1 cellular context compared by ENCODE assay signal in the genomic region with DNA sequence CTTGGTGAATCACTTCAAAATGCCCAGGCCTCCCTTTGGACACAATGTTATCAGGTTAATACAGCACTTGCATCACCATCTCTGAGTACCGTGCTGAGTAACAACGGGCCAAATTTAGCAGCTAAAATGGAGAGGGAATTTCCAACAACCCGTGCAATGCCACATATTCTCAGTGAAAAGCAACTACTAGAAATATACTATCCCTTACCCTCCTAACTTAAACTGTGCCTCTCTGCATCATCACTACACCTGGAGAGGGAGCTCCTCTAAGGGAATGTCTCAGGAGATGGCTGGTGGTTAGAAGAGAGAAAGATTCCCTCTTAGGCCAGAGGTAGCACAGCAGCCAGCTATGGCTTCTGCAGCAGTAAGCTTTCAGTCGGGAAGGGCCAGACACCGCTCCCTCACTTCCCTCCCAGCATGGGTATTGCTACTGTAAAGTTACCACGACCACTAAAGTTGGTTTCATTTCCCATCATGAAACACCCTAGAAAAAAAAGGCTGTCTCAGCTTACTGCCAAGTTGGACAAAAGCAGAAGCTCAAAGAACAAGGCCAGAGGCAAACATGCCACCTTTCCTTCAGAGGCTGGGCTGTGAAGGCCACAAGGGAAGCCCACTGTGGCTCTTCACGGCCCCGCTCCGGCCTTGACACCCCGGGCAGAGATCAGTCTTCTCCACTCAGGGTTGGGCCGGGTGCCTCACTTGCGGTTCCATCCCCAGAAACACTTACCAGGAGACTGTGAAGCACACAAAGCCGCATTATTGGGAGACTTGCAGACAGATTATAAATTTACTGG.
TF ChIP-seq lines count a peak whose summit lies in the region.

No MANE protein-coding gene starts in this region.

TF ChIP-seq in HepG2, 621 proteins besides CTCF, POLR2A, EP300 and RAD21 (continued from another document and continues in another):
- TF ChIP-seq, protein P1, sequence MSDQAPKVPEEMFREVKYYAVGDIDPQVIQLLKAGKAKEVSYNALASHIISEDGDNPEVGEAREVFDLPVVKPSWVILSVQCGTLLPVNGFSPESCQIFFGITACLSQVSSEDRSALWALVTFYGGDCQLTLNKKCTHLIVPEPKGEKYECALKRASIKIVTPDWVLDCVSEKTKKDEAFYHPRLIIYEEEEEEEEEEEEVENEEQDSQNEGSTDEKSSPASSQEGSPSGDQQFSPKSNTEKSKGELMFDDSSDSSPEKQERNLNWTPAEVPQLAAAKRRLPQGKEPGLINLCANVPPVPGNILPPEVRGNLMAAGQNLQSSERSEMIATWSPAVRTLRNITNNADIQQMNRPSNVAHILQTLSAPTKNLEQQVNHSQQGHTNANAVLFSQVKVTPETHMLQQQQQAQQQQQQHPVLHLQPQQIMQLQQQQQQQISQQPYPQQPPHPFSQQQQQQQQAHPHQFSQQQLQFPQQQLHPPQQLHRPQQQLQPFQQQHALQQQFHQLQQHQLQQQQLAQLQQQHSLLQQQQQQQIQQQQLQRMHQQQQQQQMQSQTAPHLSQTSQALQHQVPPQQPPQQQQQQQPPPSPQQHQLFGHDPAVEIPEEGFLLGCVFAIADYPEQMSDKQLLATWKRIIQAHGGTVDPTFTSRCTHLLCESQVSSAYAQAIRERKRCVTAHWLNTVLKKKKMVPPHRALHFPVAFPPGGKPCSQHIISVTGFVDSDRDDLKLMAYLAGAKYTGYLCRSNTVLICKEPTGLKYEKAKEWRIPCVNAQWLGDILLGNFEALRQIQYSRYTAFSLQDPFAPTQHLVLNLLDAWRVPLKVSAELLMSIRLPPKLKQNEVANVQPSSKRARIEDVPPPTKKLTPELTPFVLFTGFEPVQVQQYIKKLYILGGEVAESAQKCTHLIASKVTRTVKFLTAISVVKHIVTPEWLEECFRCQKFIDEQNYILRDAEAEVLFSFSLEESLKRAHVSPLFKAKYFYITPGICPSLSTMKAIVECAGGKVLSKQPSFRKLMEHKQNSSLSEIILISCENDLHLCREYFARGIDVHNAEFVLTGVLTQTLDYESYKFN (CRISPR knock-in tag; conservative IDR thresholded peaks at IDR 0.05) = 0 out of 2 replicates have a peak, but pooled peaks have one; percentile 44
- 0 out of 2 replicates have a peak, but pooled peaks have one; percentile 31 for TF ChIP-seq RXRA (CRISPR knock-in tag; IDR thresholded peaks at IDR 0.05)
- TF ChIP-seq GZF1 (CRISPR knock-in tag; IDR thresholded peaks at IDR 0.05) = no peak
- TF ChIP-seq HOXA3 (CRISPR knock-in tag; IDR thresholded peaks at IDR 0.05) = peak; percentile 39; the same call in 1 of the 2 replicates
- no peak for TF ChIP-seq PPARG (CRISPR knock-in tag; conservative IDR thresholded peaks at IDR 0.05)
- 0 out of 2 replicates have a peak, but pooled peaks have one; percentile 18 for TF ChIP-seq TOPORS (CRISPR knock-in tag; IDR thresholded peaks at IDR 0.05)
- 0 out of 2 replicates have a peak, but pooled peaks have one; percentile 17 for TF ChIP-seq FOXA3 (CRISPR knock-in tag; IDR thresholded peaks at IDR 0.05)
- peak; percentile 61 for TF ChIP-seq ZMYM4 (CRISPR knock-in tag; IDR thresholded peaks at IDR 0.05)
- TF ChIP-seq ZGPAT (CRISPR knock-in tag; IDR thresholded peaks at IDR 0.05) = peak; percentile 21; the same call in 1 of the 2 replicates
- TF ChIP-seq SMAD3 (CRISPR knock-in tag; IDR thresholded peaks at IDR 0.05) = peak; percentile 56; the same call in 1 of the 2 replicates
- TF ChIP-seq REPIN1 (CRISPR knock-in tag; IDR thresholded peaks at IDR 0.05; ENCODE audit: borderline replicate concordance, low read depth) = no peak; the same call in 1 of the 2 replicates
- TF ChIP-seq DPF2 (CRISPR knock-in tag; IDR thresholded peaks at IDR 0.05; ENCODE audit: borderline replicate concordance, low read depth) = peak; percentile 55; the same call in 1 of the 2 replicates
- no peak for TF ChIP-seq ONECUT2 (CRISPR knock-in tag; IDR thresholded peaks at IDR 0.05)
- no peak for TF ChIP-seq ZBTB21 (CRISPR knock-in tag; IDR thresholded peaks at IDR 0.05)
- 0 out of 2 replicates have a peak, but pooled peaks have one; percentile 53 for TF ChIP-seq ZMAT3 (CRISPR knock-in tag; conservative IDR thresholded peaks at IDR 0.05)
- no peak for TF ChIP-seq ZNF709 (CRISPR knock-in tag; IDR thresholded peaks at IDR 0.05)
- TF ChIP-seq KLF6 (CRISPR knock-in tag; IDR thresholded peaks at IDR 0.05) = 0 out of 2 replicates have a peak, but pooled peaks have one; percentile 33
- no peak for TF ChIP-seq ZNF496 (CRISPR knock-in tag; IDR thresholded peaks at IDR 0.05; ENCODE audit: insufficient replicate concordance)
- 0 out of 2 replicates have a peak, but pooled peaks have one; percentile 35 for TF ChIP-seq THAP7 (CRISPR knock-in tag; IDR thresholded peaks at IDR 0.05)
- TF ChIP-seq, protein P2, sequence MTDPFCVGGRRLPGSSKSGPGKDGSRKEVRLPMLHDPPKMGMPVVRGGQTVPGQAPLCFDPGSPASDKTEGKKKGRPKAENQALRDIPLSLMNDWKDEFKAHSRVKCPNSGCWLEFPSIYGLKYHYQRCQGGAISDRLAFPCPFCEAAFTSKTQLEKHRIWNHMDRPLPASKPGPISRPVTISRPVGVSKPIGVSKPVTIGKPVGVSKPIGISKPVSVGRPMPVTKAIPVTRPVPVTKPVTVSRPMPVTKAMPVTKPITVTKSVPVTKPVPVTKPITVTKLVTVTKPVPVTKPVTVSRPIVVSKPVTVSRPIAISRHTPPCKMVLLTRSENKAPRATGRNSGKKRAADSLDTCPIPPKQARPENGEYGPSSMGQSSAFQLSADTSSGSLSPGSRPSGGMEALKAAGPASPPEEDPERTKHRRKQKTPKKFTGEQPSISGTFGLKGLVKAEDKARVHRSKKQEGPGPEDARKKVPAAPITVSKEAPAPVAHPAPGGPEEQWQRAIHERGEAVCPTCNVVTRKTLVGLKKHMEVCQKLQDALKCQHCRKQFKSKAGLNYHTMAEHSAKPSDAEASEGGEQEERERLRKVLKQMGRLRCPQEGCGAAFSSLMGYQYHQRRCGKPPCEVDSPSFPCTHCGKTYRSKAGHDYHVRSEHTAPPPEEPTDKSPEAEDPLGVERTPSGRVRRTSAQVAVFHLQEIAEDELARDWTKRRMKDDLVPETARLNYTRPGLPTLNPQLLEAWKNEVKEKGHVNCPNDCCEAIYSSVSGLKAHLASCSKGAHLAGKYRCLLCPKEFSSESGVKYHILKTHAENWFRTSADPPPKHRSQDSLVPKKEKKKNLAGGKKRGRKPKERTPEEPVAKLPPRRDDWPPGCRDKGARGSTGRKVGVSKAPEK (CRISPR knock-in tag; IDR thresholded peaks at IDR 0.05; ENCODE audit: borderline replicate concordance) = 0 out of 2 replicates have a peak, but pooled peaks have one; percentile 78
- TF ChIP-seq, protein P3, sequence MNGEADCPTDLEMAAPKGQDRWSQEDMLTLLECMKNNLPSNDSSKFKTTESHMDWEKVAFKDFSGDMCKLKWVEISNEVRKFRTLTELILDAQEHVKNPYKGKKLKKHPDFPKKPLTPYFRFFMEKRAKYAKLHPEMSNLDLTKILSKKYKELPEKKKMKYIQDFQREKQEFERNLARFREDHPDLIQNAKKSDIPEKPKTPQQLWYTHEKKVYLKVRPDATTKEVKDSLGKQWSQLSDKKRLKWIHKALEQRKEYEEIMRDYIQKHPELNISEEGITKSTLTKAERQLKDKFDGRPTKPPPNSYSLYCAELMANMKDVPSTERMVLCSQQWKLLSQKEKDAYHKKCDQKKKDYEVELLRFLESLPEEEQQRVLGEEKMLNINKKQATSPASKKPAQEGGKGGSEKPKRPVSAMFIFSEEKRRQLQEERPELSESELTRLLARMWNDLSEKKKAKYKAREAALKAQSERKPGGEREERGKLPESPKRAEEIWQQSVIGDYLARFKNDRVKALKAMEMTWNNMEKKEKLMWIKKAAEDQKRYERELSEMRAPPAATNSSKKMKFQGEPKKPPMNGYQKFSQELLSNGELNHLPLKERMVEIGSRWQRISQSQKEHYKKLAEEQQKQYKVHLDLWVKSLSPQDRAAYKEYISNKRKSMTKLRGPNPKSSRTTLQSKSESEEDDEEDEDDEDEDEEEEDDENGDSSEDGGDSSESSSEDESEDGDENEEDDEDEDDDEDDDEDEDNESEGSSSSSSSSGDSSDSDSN (CRISPR knock-in tag; IDR thresholded peaks at IDR 0.05) = peak; percentile 53; the same call in 1 of the 2 replicates
- TF ChIP-seq, protein P4, sequence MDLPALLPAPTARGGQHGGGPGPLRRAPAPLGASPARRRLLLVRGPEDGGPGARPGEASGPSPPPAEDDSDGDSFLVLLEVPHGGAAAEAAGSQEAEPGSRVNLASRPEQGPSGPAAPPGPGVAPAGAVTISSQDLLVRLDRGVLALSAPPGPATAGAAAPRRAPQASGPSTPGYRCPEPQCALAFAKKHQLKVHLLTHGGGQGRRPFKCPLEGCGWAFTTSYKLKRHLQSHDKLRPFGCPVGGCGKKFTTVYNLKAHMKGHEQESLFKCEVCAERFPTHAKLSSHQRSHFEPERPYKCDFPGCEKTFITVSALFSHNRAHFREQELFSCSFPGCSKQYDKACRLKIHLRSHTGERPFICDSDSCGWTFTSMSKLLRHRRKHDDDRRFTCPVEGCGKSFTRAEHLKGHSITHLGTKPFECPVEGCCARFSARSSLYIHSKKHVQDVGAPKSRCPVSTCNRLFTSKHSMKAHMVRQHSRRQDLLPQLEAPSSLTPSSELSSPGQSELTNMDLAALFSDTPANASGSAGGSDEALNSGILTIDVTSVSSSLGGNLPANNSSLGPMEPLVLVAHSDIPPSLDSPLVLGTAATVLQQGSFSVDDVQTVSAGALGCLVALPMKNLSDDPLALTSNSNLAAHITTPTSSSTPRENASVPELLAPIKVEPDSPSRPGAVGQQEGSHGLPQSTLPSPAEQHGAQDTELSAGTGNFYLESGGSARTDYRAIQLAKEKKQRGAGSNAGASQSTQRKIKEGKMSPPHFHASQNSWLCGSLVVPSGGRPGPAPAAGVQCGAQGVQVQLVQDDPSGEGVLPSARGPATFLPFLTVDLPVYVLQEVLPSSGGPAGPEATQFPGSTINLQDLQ (CRISPR knock-in tag; IDR thresholded peaks at IDR 0.05) = no peak
- no peak for TF ChIP-seq ZNF326 (CRISPR knock-in tag; IDR thresholded peaks at IDR 0.05; ENCODE audit: borderline replicate concordance)
- TF ChIP-seq PITX1 (CRISPR knock-in tag; IDR thresholded peaks at IDR 0.05) = 0 out of 2 replicates have a peak, but pooled peaks have one; percentile 19
- no peak for TF ChIP-seq ZNF318 (CRISPR knock-in tag; IDR thresholded peaks at IDR 0.05)
